8 cellular contexts compared by ENCODE assay signal in the genomic region with DNA sequence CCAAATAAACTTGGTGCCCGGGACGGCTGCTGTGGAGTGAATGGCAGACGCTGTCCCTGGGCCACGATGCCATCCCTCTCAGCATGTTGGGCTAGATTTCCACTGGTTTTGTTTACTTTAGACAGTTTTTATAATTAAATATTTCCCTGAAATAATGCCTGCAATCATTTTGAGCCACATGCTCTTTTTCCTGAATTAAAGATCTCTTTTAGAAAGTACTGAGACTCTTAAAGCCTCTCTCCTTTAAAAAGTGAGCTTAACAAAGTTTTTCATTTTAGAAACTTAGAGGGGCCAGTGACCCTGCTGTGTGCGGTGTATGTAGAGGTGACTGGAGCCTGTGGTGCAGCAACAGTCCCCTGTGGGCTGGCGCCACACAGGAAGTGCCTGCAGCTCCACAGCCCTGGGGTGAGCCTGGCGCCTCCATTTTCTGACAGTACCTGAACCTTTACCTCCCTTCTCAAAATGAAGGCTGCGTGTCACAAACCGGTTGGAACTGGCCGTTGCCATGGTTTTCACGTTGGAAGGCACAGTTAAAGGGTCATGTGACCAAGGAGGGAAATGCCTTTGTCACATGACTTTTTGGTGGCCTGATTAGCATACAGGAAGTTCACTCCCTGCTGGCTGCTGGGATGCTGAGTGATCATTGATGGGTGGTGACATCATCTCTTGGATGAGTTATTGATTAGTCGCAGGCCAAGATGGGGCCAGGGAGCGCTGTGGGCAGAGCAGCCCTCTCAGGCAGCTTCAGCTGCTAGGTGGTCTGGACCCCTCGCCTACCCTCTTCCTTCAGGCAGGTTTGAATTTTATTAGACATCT. TPM values are rescaled to one million over a fixed set of nuclear protein-coding genes. Genes with fewer than 3 reads are reported as not detected.
A peak's percentile ranks its signal among the peaks of the same experiment; 100 is the strongest.
DNase-seq lines count a peak whose midpoint lies in the region; ATAC-seq, FAIRE-seq and TF ChIP-seq lines count a peak whose summit lies in the region.

No MANE protein-coding gene starts in this region.

- H3K27ac Mint-ChIP-seq in chondrocyte (ENCODE audit: unreplicated experiment): peak overlapping the region; percentile 95

- H3K27ac ChIP-seq in HCT116 (ENCODE audit: low read depth, low read length): peak overlapping the region; percentile 72

- ATAC-seq in HCT116: peak; percentile 70

- DNase-seq in HCT116 (ENCODE audit: low read depth, low spot score) (peak; percentile 89), NCI-H2029 (lab: John Stamatoyannopoulos, UW) (peak; percentile 97), chondrocyte (ENCODE audit: low spot score) (no peak), kidney glomerular epithelial cell (lab: John Stamatoyannopoulos, UW) (peak; percentile 90), NCI-H526 (lab: John Stamatoyannopoulos, UW) (no peak)
- DNase-seq in activated CD4-positive, alpha-beta T cell treated with anti-CD3 and anti-CD28 coated beads for 24 hours (ENCODE audit: low read depth in 2 of 2): peak; percentile 61 to 67
- DNase-seq in stimulated activated CD4-positive, alpha-beta T cell treated with anti-CD3 and anti-CD28 coated beads, Interleukin-1b, Interleukin-23, amount 100 ng/mL, for 24 hours (ENCODE audit: low read depth in 4 of 4, low spot score in 1 of 4): peak; percentile 43 to 74 (median 70)

- intact Hi-C loops in HCT116 (cut with micrococcal nuclease): loop anchor here (5.0 kb wide), 1 partner anchor 82 kb away; a partner anchor contains a TSS

- no peaks in the 10 kb centered on the region for H3K27me3 ChIP-seq in HCT116 (ENCODE audit: insufficient read depth, low read length)

- peaks cover 6 to 13% of the 10 kb centered on the region in 2 experiments; a peak in 3 of 4 replicates for H3K36me3 ChIP-seq in HCT116 (ENCODE audit: control insufficient read depth in 1 of 2, insufficient read depth in 2 of 2, low read length in 2 of 2)

- H3K9ac ChIP-seq in HCT116 (ENCODE audit: low read length): peak overlapping the region; percentile 54

- H3K4me1 ChIP-seq in HCT116 (ENCODE audit: control insufficient read depth in 1 of 2, insufficient read depth in 2 of 2, low read length in 2 of 2): peaks cover 19 to 43% of the 10 kb centered on the region in 2 experiments

- H3K9me3 Mint-ChIP-seq in chondrocyte (ENCODE audit: low read depth): no peaks in the 10 kb centered on the region

- no peak for TF ChIP-seq CTCF in HCT116 (IDR thresholded peaks at IDR 0.05 in 2 of 3, conservative IDR thresholded peaks at IDR 0.05 in 1 of 3; ENCODE audit: borderline replicate concordance in 1 of 3, insufficient read depth in 1 of 3, low read depth in 2 of 3, low read length in 2 of 3)
- no peak for TF ChIP-seq CTCF in chondrocyte (IDR thresholded peaks at IDR 0.05)

- RAD21 ChIA-PET in HCT116 (lab: Charles Lee; ENCODE audit: low non-redundant PET in 1 of 2, low total read pairs in 2 of 2, uncharacterized antibody in 2 of 2, unreplicated experiment in 2 of 2): interaction anchor here (0.6 to 1.6 kb wide), 4 partner anchors 122 to 293 kb away, joined by 3 to 4 read pairs (median 3); no protein-coding TSS in a partner anchor

- peak overlapping the region in 1 of 2 experiments; percentile 5; a peak in 1 of 4 replicates for H3K4me3 ChIP-seq in HCT116 (replicated peaks in 1 of 2; ENCODE audit: low read depth in 1 of 2, low read length in 2 of 2)

- H3K9me2 ChIP-seq in HCT116 (ENCODE audit: insufficient read depth): no peaks in the 10 kb centered on the region

- TF ChIP-seq POLR2A in HCT116 (IDR thresholded peaks at IDR 0.05; ENCODE audit: borderline replicate concordance, extremely low read depth, insufficient read depth, insufficient read length): no peak

- TF ChIP-seq RAD21 in HCT116 (IDR thresholded peaks at IDR 0.05; ENCODE audit: low read depth): no peak

- CTCF ChIA-PET in HCT116 (lab: Charles Lee): interaction anchor here (0.9 to 3.2 kb wide), 7 partner anchors 63 to 288 kb away, joined by 3 to 40 read pairs (median 5); a partner anchor contains a TSS

- POLR2A ChIA-PET in HCT116 (lab: Charles Lee): interaction anchor here (1.1 to 2.2 kb wide), 2 partner anchors 111 to 125 kb away, joined by 3 to 10 read pairs; no protein-coding TSS in a partner anchor

- H3K27me3 Mint-ChIP-seq in chondrocyte (ENCODE audit: low read depth): no peaks in the 10 kb centered on the region

- TSS peak; percentile 72 for BruUV-seq in HCT116 (replicated peaks; lab: Mats Ljungman, UMichigan)

- H3K36me3 Mint-ChIP-seq in chondrocyte (ENCODE audit: low read depth): no peaks in the 10 kb centered on the region

- peak; percentile 96 for FAIRE-seq in G401.6 (lab: Jason Lieb, UNC)

- peaks cover 90% of the 10 kb centered on the region for H3K79me2 ChIP-seq in HCT116 (ENCODE audit: insufficient read depth, low read length)

- H3K9me3 ChIP-seq in HCT116 (ENCODE audit: control insufficient read depth in 1 of 2, insufficient read depth in 1 of 2, low read depth in 1 of 2, low read length in 2 of 2): no peaks in the 10 kb centered on the region

- H4K20me1 ChIP-seq in HCT116 (ENCODE audit: insufficient read depth): peaks cover 10% of the 10 kb centered on the region; the same call in 1 of the 2 replicates

- H3K4me1 Mint-ChIP-seq in chondrocyte (ENCODE audit: low read depth): peaks cover 37% of the 10 kb centered on the region

- no peak overlapping the region for H2AFZ ChIP-seq in HCT116 (ENCODE audit: low read depth, low read length, poor library complexity, severe bottlenecking)

- peak overlapping the region; percentile 47 for H3K4me3 Mint-ChIP-seq in chondrocyte (ENCODE audit: unreplicated experiment)

- H3K4me2 ChIP-seq in HCT116 (ENCODE audit: low read length): peak overlapping the region; percentile 62

TF ChIP-seq in HCT116, 20 proteins besides CTCF, POLR2A, EP300 and RAD21:
- peak; percentile 94 for TF ChIP-seq YY1 (IDR thresholded peaks at IDR 0.05; ENCODE audit: extremely low read depth, insufficient replicate concordance, low read depth, low read length)
- no peak for TF ChIP-seq EGR1 (IDR thresholded peaks at IDR 0.05; ENCODE audit: low read depth)
- TF ChIP-seq ZNF274 (IDR thresholded peaks at IDR 0.05; ENCODE audit: low read depth, low read length): no peak

RNA-seq across cellular contexts. Expression of a gene that starts 26.3 kb away (rescaled TPM):
- total RNA-seq in HCT116 (2021; ENCODE audit: unreplicated experiment): 4.1 TPM
- 2.7 and 4.1 TPM in 2 replicates for polyA plus RNA-seq in HCT116 (2012)
- 1.3 to 1.8 TPM (median 1.4 TPM) in 3 replicates for total RNA-seq in chondrocyte

RNA-seq across cellular contexts. Expression of a gene that starts 26.9 kb away (rescaled TPM):
- total RNA-seq in HCT116 (2021; ENCODE audit: unreplicated experiment) (339 TPM), chondrocyte (313 to 316 TPM (median 313 TPM) in 3 replicates)
- polyA plus RNA-seq in HCT116 (2012): 415 and 570 TPM in 2 replicates

RNA-seq across cellular contexts. Expression of a gene that starts 39.6 kb away (rescaled TPM):
- total RNA-seq in HCT116 (2021; ENCODE audit: unreplicated experiment) (25.3 TPM), chondrocyte (3.6 to 5.3 TPM (median 4.0 TPM) in 3 replicates)
- 10.1 and 11.7 TPM in 2 replicates for polyA plus RNA-seq in HCT116 (2012)

RNA-seq across cellular contexts. Expression of a gene that starts 49.0 kb away (rescaled TPM):
- 13.1 TPM for total RNA-seq in HCT116 (2021; ENCODE audit: unreplicated experiment)
- polyA plus RNA-seq in HCT116 (2012): 9.3 and 10.3 TPM in 2 replicates
- total RNA-seq in chondrocyte: 5.8 to 12.7 TPM (median 11.7 TPM) in 3 replicates

Comparison
In these comparisons a context has a peak if more than half of its experiments do, and no peak if none do; other contexts are left out.
1. DNase-seq: peak in HCT116 (single experiment), NCI-H2029 (single experiment), activated CD4-positive, alpha-beta T cell treated with anti-CD3 and anti-CD28 coated beads for 24 hours (2 of 2), kidney glomerular epithelial cell (single experiment) and stimulated activated CD4-positive, alpha-beta T cell treated with anti-CD3 and anti-CD28 coated beads, Interleukin-1b, Interleukin-23, amount 100 ng/mL, for 24 hours (4 of 4); none in chondrocyte (single experiment) and NCI-H526 (0 of 2).